In the genomic region with DNA sequence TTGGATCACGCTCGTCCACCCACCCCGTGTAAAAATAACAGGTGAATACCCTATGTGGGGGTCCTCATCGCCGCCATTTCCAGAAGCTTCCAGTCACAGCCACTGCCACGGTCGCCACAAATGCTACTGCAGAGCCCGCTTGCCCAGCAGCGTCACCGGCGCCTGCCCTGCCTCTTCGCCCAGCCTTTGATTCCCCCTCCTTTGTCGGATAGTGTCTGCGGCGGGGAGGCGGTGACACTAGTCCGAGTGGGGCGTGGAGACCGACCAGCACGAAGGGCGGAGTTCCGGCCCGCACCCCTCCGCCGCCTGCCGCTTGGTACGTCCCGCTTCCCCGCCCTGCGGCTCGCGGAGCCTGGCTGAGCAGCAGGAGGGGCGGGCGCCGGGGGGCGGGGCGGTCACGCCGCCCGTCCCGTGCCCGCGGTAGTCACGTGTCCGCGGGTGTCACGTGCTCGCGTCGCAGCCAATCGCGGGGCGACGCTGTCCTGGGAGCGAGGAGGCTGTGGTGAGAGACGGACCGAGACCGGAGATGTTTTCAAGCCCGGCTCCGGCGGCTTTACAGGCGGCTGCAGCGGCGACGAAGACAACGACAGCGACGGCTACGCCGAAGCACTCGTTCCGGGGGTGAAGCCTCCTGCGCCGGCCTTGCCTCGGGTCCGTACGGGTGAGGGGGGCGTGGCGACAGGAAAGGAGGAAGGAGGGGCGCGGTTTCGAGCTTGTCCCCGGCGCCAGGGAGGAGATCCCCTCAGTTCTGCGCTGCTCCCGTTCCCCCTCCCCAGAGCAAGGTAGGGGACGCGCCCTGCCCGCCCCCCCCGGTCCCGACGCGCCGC, we compare ENCODE assay signal across 1 cellular context.
TF ChIP-seq lines count a peak whose summit lies in the region.

A gene (plus strand): TSS at position 467 of the 827 bp plus-strand sequence. CDS start 45,652 bp downstream, outside the sequence.

TF ChIP-seq in HepG2, 621 proteins besides CTCF, POLR2A, EP300 and RAD21 (continued from another document and continues in another):
- peak; percentile 60; the same call in 1 of the 2 replicates for TF ChIP-seq YEATS2 (CRISPR knock-in tag; IDR thresholded peaks at IDR 0.05; ENCODE audit: borderline replicate concordance)
- TF ChIP-seq, protein P1, sequence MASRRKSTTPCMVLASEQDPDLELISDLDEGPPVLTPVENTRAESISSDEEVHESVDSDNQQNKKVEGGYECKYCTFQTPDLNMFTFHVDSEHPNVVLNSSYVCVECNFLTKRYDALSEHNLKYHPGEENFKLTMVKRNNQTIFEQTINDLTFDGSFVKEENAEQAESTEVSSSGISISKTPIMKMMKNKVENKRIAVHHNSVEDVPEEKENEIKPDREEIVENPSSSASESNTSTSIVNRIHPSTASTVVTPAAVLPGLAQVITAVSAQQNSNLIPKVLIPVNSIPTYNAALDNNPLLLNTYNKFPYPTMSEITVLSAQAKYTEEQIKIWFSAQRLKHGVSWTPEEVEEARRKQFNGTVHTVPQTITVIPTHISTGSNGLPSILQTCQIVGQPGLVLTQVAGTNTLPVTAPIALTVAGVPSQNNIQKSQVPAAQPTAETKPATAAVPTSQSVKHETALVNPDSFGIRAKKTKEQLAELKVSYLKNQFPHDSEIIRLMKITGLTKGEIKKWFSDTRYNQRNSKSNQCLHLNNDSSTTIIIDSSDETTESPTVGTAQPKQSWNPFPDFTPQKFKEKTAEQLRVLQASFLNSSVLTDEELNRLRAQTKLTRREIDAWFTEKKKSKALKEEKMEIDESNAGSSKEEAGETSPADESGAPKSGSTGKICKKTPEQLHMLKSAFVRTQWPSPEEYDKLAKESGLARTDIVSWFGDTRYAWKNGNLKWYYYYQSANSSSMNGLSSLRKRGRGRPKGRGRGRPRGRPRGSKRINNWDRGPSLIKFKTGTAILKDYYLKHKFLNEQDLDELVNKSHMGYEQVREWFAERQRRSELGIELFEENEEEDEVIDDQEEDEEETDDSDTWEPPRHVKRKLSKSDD (CRISPR knock-in tag; IDR thresholded peaks at IDR 0.05; ENCODE audit: low read depth), result 0 out of 2 replicates have a peak, but pooled peaks have one; percentile 51
- TF ChIP-seq, protein P2, sequence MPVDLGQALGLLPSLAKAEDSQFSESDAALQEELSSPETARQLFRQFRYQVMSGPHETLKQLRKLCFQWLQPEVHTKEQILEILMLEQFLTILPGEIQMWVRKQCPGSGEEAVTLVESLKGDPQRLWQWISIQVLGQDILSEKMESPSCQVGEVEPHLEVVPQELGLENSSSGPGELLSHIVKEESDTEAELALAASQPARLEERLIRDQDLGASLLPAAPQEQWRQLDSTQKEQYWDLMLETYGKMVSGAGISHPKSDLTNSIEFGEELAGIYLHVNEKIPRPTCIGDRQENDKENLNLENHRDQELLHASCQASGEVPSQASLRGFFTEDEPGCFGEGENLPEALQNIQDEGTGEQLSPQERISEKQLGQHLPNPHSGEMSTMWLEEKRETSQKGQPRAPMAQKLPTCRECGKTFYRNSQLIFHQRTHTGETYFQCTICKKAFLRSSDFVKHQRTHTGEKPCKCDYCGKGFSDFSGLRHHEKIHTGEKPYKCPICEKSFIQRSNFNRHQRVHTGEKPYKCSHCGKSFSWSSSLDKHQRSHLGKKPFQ (CRISPR knock-in tag; IDR thresholded peaks at IDR 0.05; ENCODE audit: insufficient replicate concordance), result peak; percentile 48
- no peak; the same call in none of the 2 replicates for TF ChIP-seq ZNF564 (CRISPR knock-in tag; IDR thresholded peaks at IDR 0.05)
- no peak for TF ChIP-seq IKZF1 (IDR thresholded peaks at IDR 0.05)
- peak; percentile 67; the same call in 1 of the 2 replicates for TF ChIP-seq ZNF780A (CRISPR knock-in tag; IDR thresholded peaks at IDR 0.05)
- TF ChIP-seq, protein P3, sequence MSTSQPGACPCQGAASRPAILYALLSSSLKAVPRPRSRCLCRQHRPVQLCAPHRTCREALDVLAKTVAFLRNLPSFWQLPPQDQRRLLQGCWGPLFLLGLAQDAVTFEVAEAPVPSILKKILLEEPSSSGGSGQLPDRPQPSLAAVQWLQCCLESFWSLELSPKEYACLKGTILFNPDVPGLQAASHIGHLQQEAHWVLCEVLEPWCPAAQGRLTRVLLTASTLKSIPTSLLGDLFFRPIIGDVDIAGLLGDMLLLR (CRISPR knock-in tag; IDR thresholded peaks at IDR 0.05), result peak; percentile 41; the same call in 1 of the 2 replicates
- TF ChIP-seq MED8 (CRISPR knock-in tag; IDR thresholded peaks at IDR 0.05; ENCODE audit: insufficient replicate concordance), result peak; percentile 61
- peak; percentile 20; the same call in 1 of the 2 replicates for TF ChIP-seq REPIN1 (CRISPR knock-in tag; IDR thresholded peaks at IDR 0.05; ENCODE audit: borderline replicate concordance, low read depth)
- TF ChIP-seq ZNF331 (CRISPR knock-in tag; IDR thresholded peaks at IDR 0.05), result peak; percentile 44; the same call in 1 of the 2 replicates
- TF ChIP-seq ZIK1 (CRISPR knock-in tag; IDR thresholded peaks at IDR 0.05; ENCODE audit: borderline replicate concordance, low read depth), result no peak; the same call in 1 of the 2 replicates
- TF ChIP-seq ATRX (CRISPR knock-in tag; IDR thresholded peaks at IDR 0.05; ENCODE audit: borderline replicate concordance), result no peak
- peak; percentile 94 for TF ChIP-seq ASH2L (IDR thresholded peaks at IDR 0.05; ENCODE audit: insufficient read length, low read depth, low read length)
- peak; percentile 96 for TF ChIP-seq MTA1 (CRISPR knock-in tag; IDR thresholded peaks at IDR 0.05; ENCODE audit: borderline replicate concordance)
- TF ChIP-seq ZNF510 (CRISPR knock-in tag; IDR thresholded peaks at IDR 0.05; ENCODE audit: low read depth), result 0 out of 2 replicates have a peak, but pooled peaks have one; percentile 80
- peak; percentile 77 for TF ChIP-seq THAP11 (CRISPR knock-in tag; IDR thresholded peaks at IDR 0.05)
- peak; percentile 60 for TF ChIP-seq ZSCAN9 (CRISPR knock-in tag; IDR thresholded peaks at IDR 0.05; ENCODE audit: borderline replicate concordance)
- TF ChIP-seq NCOR1 (IDR thresholded peaks at IDR 0.05; ENCODE audit: borderline replicate concordance, low read length), result no peak; the same call in 1 of the 2 replicates
- TF ChIP-seq ZFX (CRISPR knock-in tag; IDR thresholded peaks at IDR 0.05; ENCODE audit: low read depth), result peak; percentile 70; the same call in 1 of the 2 replicates
- TF ChIP-seq, protein P4, sequence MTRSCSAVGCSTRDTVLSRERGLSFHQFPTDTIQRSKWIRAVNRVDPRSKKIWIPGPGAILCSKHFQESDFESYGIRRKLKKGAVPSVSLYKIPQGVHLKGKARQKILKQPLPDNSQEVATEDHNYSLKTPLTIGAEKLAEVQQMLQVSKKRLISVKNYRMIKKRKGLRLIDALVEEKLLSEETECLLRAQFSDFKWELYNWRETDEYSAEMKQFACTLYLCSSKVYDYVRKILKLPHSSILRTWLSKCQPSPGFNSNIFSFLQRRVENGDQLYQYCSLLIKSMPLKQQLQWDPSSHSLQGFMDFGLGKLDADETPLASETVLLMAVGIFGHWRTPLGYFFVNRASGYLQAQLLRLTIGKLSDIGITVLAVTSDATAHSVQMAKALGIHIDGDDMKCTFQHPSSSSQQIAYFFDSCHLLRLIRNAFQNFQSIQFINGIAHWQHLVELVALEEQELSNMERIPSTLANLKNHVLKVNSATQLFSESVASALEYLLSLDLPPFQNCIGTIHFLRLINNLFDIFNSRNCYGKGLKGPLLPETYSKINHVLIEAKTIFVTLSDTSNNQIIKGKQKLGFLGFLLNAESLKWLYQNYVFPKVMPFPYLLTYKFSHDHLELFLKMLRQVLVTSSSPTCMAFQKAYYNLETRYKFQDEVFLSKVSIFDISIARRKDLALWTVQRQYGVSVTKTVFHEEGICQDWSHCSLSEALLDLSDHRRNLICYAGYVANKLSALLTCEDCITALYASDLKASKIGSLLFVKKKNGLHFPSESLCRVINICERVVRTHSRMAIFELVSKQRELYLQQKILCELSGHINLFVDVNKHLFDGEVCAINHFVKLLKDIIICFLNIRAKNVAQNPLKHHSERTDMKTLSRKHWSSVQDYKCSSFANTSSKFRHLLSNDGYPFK (CRISPR knock-in tag; IDR thresholded peaks at IDR 0.05; ENCODE audit: borderline replicate concordance), result peak; percentile 87; the same call in 1 of the 2 replicates
- TF ChIP-seq, protein P5, sequence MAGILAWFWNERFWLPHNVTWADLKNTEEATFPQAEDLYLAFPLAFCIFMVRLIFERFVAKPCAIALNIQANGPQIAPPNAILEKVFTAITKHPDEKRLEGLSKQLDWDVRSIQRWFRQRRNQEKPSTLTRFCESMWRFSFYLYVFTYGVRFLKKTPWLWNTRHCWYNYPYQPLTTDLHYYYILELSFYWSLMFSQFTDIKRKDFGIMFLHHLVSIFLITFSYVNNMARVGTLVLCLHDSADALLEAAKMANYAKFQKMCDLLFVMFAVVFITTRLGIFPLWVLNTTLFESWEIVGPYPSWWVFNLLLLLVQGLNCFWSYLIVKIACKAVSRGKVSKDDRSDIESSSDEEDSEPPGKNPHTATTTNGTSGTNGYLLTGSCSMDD (CRISPR knock-in tag; IDR thresholded peaks at IDR 0.05), result no peak
- peak; percentile 65 for TF ChIP-seq MED1 (CRISPR knock-in tag; IDR thresholded peaks at IDR 0.05)
- TF ChIP-seq ZNF556 (CRISPR knock-in tag; IDR thresholded peaks at IDR 0.05; ENCODE audit: borderline replicate concordance), result peak; percentile 84; the same call in 1 of the 2 replicates
- TF ChIP-seq PHB2 (IDR thresholded peaks at IDR 0.05; ENCODE audit: partially characterized antibody), result no peak
- TF ChIP-seq ZFP62 (CRISPR knock-in tag; IDR thresholded peaks at IDR 0.05), result no peak
- TF ChIP-seq, protein P6, sequence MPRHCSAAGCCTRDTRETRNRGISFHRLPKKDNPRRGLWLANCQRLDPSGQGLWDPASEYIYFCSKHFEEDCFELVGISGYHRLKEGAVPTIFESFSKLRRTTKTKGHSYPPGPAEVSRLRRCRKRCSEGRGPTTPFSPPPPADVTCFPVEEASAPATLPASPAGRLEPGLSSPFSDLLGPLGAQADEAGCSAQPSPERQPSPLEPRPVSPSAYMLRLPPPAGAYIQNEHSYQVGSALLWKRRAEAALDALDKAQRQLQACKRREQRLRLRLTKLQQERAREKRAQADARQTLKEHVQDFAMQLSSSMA (CRISPR knock-in tag; IDR thresholded peaks at IDR 0.05), result peak; percentile 89
- TF ChIP-seq ZNF180 (CRISPR knock-in tag; IDR thresholded peaks at IDR 0.05; ENCODE audit: borderline replicate concordance, low read depth), result no peak
- peak; percentile 68 for TF ChIP-seq YY1 (IDR thresholded peaks at IDR 0.05; ENCODE audit: insufficient read depth, insufficient replicate concordance, low read depth, low read length)
- TF ChIP-seq, protein P7, sequence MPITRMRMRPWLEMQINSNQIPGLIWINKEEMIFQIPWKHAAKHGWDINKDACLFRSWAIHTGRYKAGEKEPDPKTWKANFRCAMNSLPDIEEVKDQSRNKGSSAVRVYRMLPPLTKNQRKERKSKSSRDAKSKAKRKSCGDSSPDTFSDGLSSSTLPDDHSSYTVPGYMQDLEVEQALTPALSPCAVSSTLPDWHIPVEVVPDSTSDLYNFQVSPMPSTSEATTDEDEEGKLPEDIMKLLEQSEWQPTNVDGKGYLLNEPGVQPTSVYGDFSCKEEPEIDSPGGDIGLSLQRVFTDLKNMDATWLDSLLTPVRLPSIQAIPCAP (CRISPR knock-in tag; IDR thresholded peaks at IDR 0.05; ENCODE audit: low read depth), result 0 out of 2 replicates have a peak, but pooled peaks have one; percentile 20
- TF ChIP-seq, protein P8, sequence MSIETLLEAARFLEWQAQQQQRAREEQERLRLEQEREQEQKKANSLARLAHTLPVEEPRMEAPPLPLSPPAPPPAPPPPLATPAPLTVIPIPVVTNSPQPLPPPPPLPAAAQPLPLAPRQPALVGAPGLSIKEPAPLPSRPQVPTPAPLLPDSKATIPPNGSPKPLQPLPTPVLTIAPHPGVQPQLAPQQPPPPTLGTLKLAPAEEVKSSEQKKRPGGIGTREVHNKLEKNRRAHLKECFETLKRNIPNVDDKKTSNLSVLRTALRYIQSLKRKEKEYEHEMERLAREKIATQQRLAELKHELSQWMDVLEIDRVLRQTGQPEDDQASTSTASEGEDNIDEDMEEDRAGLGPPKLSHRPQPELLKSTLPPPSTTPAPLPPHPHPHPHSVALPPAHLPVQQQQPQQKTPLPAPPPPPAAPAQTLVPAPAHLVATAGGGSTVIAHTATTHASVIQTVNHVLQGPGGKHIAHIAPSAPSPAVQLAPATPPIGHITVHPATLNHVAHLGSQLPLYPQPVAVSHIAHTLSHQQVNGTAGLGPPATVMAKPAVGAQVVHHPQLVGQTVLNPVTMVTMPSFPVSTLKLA (IDR thresholded peaks at IDR 0.05), result peak; percentile 90
- TF ChIP-seq, protein P9, sequence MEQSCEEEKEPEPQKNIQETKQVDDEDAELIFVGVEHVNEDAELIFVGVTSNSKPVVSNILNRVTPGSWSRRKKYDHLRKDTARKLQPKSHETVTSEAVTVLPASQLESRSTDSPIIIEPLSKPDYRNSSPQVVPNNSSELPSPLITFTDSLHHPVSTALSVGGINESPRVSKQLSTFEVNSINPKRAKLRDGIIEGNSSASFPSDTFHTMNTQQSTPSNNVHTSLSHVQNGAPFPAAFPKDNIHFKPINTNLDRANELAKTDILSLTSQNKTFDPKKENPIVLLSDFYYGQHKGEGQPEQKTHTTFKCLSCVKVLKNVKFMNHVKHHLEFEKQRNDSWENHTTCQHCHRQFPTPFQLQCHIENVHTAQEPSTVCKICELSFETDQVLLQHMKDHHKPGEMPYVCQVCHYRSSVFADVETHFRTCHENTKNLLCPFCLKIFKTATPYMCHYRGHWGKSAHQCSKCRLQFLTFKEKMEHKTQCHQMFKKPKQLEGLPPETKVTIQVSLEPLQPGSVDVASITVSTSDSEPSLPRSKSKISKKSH (CRISPR knock-in tag; IDR thresholded peaks at IDR 0.05; ENCODE audit: borderline replicate concordance), result peak; percentile 18; the same call in 1 of the 2 replicates
- peak; percentile 80; the same call in 1 of the 2 replicates for TF ChIP-seq ZNF230 (CRISPR knock-in tag; IDR thresholded peaks at IDR 0.05)
- TF ChIP-seq KDM3A (CRISPR knock-in tag; IDR thresholded peaks at IDR 0.05; ENCODE audit: low read depth), result peak; percentile 48; the same call in 1 of the 2 replicates
- TF ChIP-seq ELF1 (CRISPR knock-in tag; IDR thresholded peaks at IDR 0.05), result 0 out of 2 replicates have a peak, but pooled peaks have one; percentile 13
- peak; percentile 92; the same call in 1 of the 2 replicates for TF ChIP-seq GTF3A (CRISPR knock-in tag; conservative IDR thresholded peaks at IDR 0.05)
- TF ChIP-seq ZNF768 (CRISPR knock-in tag; IDR thresholded peaks at IDR 0.05), result peak; percentile 45; the same call in 1 of the 2 replicates
- TF ChIP-seq ZNF367 (CRISPR knock-in tag; IDR thresholded peaks at IDR 0.05; ENCODE audit: borderline replicate concordance), result no peak
- TF ChIP-seq, protein P10, sequence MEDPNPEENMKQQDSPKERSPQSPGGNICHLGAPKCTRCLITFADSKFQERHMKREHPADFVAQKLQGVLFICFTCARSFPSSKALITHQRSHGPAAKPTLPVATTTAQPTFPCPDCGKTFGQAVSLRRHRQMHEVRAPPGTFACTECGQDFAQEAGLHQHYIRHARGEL (CRISPR knock-in tag; IDR thresholded peaks at IDR 0.05), result 0 out of 2 replicates have a peak, but pooled peaks have one; percentile 8
- TF ChIP-seq ZNF776 (CRISPR knock-in tag; IDR thresholded peaks at IDR 0.05), result peak; percentile 74
- TF ChIP-seq ZSCAN20 (CRISPR knock-in tag; IDR thresholded peaks at IDR 0.05; ENCODE audit: borderline replicate concordance), result no peak; the same call in 1 of the 2 replicates
- no peak; the same call in 1 of the 2 replicates for TF ChIP-seq TGIF2 (CRISPR knock-in tag; IDR thresholded peaks at IDR 0.05)
- peak; percentile 55; the same call in 1 of the 2 replicates for TF ChIP-seq ZNF792 (CRISPR knock-in tag; IDR thresholded peaks at IDR 0.05)
- TF ChIP-seq ONECUT2 (CRISPR knock-in tag; IDR thresholded peaks at IDR 0.05), result no peak
- TF ChIP-seq MAFK (conservative IDR thresholded peaks at IDR 0.05 in 1 of 2, IDR thresholded peaks at IDR 0.05 in 1 of 2; ENCODE audit: low read length in 2 of 2), result no peak
- TF ChIP-seq NR3C1 (CRISPR knock-in tag; IDR thresholded peaks at IDR 0.05), result no peak
- no peak for TF ChIP-seq ZSCAN25 (CRISPR knock-in tag; IDR thresholded peaks at IDR 0.05)
- TF ChIP-seq HDAC2 (CRISPR knock-in tag; IDR thresholded peaks at IDR 0.05), result peak; percentile 86
